Comparison of ENCODE assay signal across 13 cellular contexts in genomic region chr5:139577689-139578347, GRCh38. TPM values are rescaled to one million over a fixed set of nuclear protein-coding genes. Genes with fewer than 3 reads are reported as not detected.
DNase-seq lines count a peak whose midpoint lies in the region; ATAC-seq, FAIRE-seq and TF ChIP-seq lines count a peak whose summit lies in the region.
"Had no signal": no experiment of that assay in that cellular context is flagged by ENCODE, and none has a peak within 500 bp of the region (broad histone marks: within the 10 kb centered on the region; RNA-seq: fewer than 3 reads in every experiment).

No MANE protein-coding gene starts in this region.

- H3K27ac ChIP-seq in left ventricle myocardium inferior (replicated peaks) (peak overlapping the region; percentile 9), right atrium auricular region (no peak overlapping the region), kidney (ENCODE audit: low read depth in 2 of 2, low read length in 2 of 2) (no peak overlapping the region)

- no peak for TF ChIP-seq CTCF in left ventricle myocardium inferior (IDR thresholded peaks at IDR 0.05; ENCODE audit: borderline replicate concordance)
- TF ChIP-seq CTCF in right atrium auricular region (IDR thresholded peaks at IDR 0.05), result no peak
- TF ChIP-seq CTCF in fibroblast of pulmonary artery (IDR thresholded peaks at IDR 0.05; ENCODE audit: low read length, missing control alignments), result no peak
- no peak for TF ChIP-seq CTCF in kidney (IDR thresholded peaks at IDR 0.05; ENCODE audit: borderline replicate concordance, extremely low read depth, insufficient read depth)

- peaks cover 36% of the 10 kb centered on the region for H3K4me1 Mint-ChIP-seq in T-helper 17 cell

- H3K9me3 ChIP-seq in left ventricle myocardium inferior (replicated peaks) (no peaks in the 10 kb centered on the region), right atrium auricular region (no peaks in the 10 kb centered on the region), T-helper 17 cell (ENCODE audit: control insufficient read depth, low read length, poor library complexity, severe bottlenecking) (no peaks in the 10 kb centered on the region), kidney (ENCODE audit: control insufficient read depth in 1 of 2, low read length in 2 of 2) (no peaks in the 10 kb centered on the region)
- H3K9me3 ChIP-seq: Peyer's patch had no signal

- H3K4me3 ChIP-seq in left ventricle myocardium inferior (no peak overlapping the region), right atrium auricular region (no peak overlapping the region), fibroblast of pulmonary artery (replicated peaks; ENCODE audit: low read depth, low read length) (no peak overlapping the region), kidney (ENCODE audit: low read length in 2 of 2) (no peak overlapping the region)
- H3K4me3 ChIP-seq: Peyer's patch, skin epidermis had no signal

- H3K36me3 ChIP-seq in left ventricle myocardium inferior, result no peaks in the 10 kb centered on the region
- H3K36me3 ChIP-seq in right atrium auricular region, result no peaks in the 10 kb centered on the region
- no peaks in the 10 kb centered on the region for H3K36me3 ChIP-seq in kidney (ENCODE audit: control insufficient read depth in 1 of 2, insufficient read depth in 2 of 2, low read length in 2 of 2)
- H3K36me3 ChIP-seq: Peyer's patch had no signal

- ATAC-seq in T-helper 17 cell, result no peak
- no peak for ATAC-seq in GM19324 (IDR thresholded peaks at IDR 0.05; ENCODE audit: low FRiP score, unreplicated experiment)

- H3K27me3 ChIP-seq in left ventricle myocardium inferior (ENCODE audit: low read depth), result no peaks in the 10 kb centered on the region
- H3K27me3 ChIP-seq in right atrium auricular region, result no peaks in the 10 kb centered on the region
- H3K27me3 ChIP-seq: Peyer's patch had no signal

- peak overlapping the region; percentile 94 for H3K27ac Mint-ChIP-seq in T-helper 17 cell

- no peak for FAIRE-seq in kidney (lab: Jason Lieb, UNC)
- FAIRE-seq: bronchial epithelial cell had no signal

- H3K4me3 Mint-ChIP-seq in T-helper 17 cell, result peak overlapping the region; percentile 45

- no peak for DNase-seq in left ventricle myocardium inferior
- DNase-seq in right atrium auricular region (ENCODE audit: low spot score), result no peak
- DNase-seq in T-helper 17 cell, result no peak
- peak; percentile 16 for DNase-seq in fibroblast of pulmonary artery (ENCODE audit: low read depth)
- no peak for DNase-seq in stimulated activated CD4-positive, alpha-beta T cell treated with anti-CD3 and anti-CD28 coated beads, Interleukin-15, amount 100 ng/mL, for 24 hours
- DNase-seq in inferior parietal cortex (ENCODE audit: extremely low spot score), result no peak
- DNase-seq in kidney, result no peak
- DNase-seq: activated CD8-positive, alpha-beta memory T cell treated with anti-CD3 and anti-CD28 coated beads, Interleukin-2, amount 50 U/mL, for 4 hours; NCI-H146; Peyer's patch had no signal

- H3K36me3 Mint-ChIP-seq in T-helper 17 cell (ENCODE audit: low read depth), result no peaks in the 10 kb centered on the region

- intact Hi-C loops in left ventricle myocardium inferior (cut with micrococcal nuclease), result no loop called here
- intact Hi-C loops in kidney (cut with DNase I), result no loop called here

- H3K9ac ChIP-seq in kidney (ENCODE audit: low read length in 2 of 2), result no peak overlapping the region

- H3K4me1 ChIP-seq in left ventricle myocardium inferior, result peaks cover 62% of the 10 kb centered on the region
- peaks cover 0 to 38% of the 10 kb centered on the region in 2 donors for H3K4me1 ChIP-seq in right atrium auricular region
- H3K4me1 ChIP-seq in kidney (ENCODE audit: control insufficient read depth in 1 of 2, insufficient read depth in 1 of 2, low read depth in 1 of 2, low read length in 2 of 2), result peaks cover 8 to 12% of the 10 kb centered on the region in 2 donors

- H3K27me3 Mint-ChIP-seq in T-helper 17 cell, result no peaks in the 10 kb centered on the region

RNA-seq across cellular contexts. Expression of gene UBE2D2, which starts 16.7 kb away (rescaled TPM):
- 110 TPM for total RNA-seq in left ventricle myocardium inferior
- 10 to 100 TPM; 54.3 to 73.6 TPM for total RNA-seq in right atrium auricular region
- total RNA-seq in T-helper 17 cell, result 100 to 1,000 TPM; 153 to 165 TPM
- total RNA-seq in kidney, result 131 TPM
- 118 TPM for polyA plus RNA-seq in kidney (ENCODE audit: insufficient read depth, low read depth, low replicate concordance)
